Comparison of ENCODE assay signal across 10 cellular contexts in the genomic region with DNA sequence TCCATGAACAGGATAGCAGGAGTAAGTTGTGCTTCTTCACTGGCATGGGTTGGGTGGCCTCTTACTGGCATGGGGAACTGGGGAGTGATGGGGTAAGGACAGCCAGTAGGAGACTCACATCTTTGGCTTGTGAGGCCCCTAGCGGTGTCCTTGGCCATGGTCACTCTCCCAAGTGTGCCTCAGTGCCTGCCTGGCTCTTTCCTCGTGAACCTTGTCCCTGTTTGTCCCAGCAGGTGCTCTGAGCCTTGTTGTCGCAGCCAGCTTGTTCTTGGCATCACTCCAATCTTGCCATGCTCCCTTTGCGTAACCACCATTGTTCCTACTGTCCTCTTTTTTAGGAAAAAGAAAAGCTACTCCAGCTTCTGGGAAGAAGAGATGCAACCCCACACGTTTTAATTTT. TPM values are rescaled to one million over a fixed set of nuclear protein-coding genes. Genes with fewer than 3 reads are reported as not detected.
DNase-seq lines count a peak whose midpoint lies in the region; ATAC-seq and TF ChIP-seq lines count a peak whose summit lies in the region.
"Had no signal": no experiment of that assay in that cellular context is flagged by ENCODE, and none has a peak within 500 bp of the region (broad histone marks: within the 10 kb centered on the region; RNA-seq: fewer than 3 reads in every experiment).

No MANE protein-coding gene starts in this region.

- no peak overlapping the region for H3K27ac ChIP-seq in liver (ENCODE audit: low read depth in 1 of 2, low read length in 2 of 2)
- H3K27ac ChIP-seq in left ventricle myocardium inferior (replicated peaks) = no peak overlapping the region
- H3K27ac ChIP-seq: Peyer's patch had no signal

- no peaks in the 10 kb centered on the region for H3K36me3 ChIP-seq in liver (ENCODE audit: control insufficient read depth in 4 of 4, insufficient read depth in 3 of 4, low read depth in 1 of 4, low read length in 3 of 4)
- H3K36me3 ChIP-seq in left ventricle myocardium inferior = no peaks in the 10 kb centered on the region
- H3K36me3 ChIP-seq: Peyer's patch had no signal

- H3K9me3 ChIP-seq in liver (ENCODE audit: control insufficient read depth in 4 of 4, low read length in 3 of 4) = no peaks in the 10 kb centered on the region
- H3K9me3 ChIP-seq in left ventricle myocardium inferior (replicated peaks) = peaks cover 6% of the 10 kb centered on the region

- H3K4me3 ChIP-seq in liver (ENCODE audit: low read depth in 1 of 3, low read length in 3 of 3) = no peak overlapping the region
- H3K4me3 ChIP-seq in left ventricle myocardium inferior = no peak overlapping the region
- H3K4me3 ChIP-seq: Peyer's patch had no signal

- TF ChIP-seq CTCF in liver (IDR thresholded peaks at IDR 0.05; ENCODE audit: low read depth, low read length, missing input control) = peak; percentile 28
- TF ChIP-seq CTCF in left ventricle myocardium inferior (IDR thresholded peaks at IDR 0.05; ENCODE audit: borderline replicate concordance) = no peak

- ATAC-seq in HG02610 (IDR thresholded peaks at IDR 0.05; ENCODE audit: unreplicated experiment) = no peak

- intact Hi-C loops in left ventricle myocardium inferior (cut with micrococcal nuclease) = no loop called here

- 28% methylated on average over 5 of the region's 5 CpGs for WGBS in liver

- no peak overlapping the region for H3K9ac ChIP-seq in liver (ENCODE audit: low read depth in 1 of 2, low read length in 2 of 2)

- DNase-seq in DMS79 (lab: John Stamatoyannopoulos, UW) (peak; percentile 10), NCI-H1092 treated with DMSO at 0.1 percent for 48 hours (lab: John Stamatoyannopoulos, UW) (peak; percentile 77), SHP77 (lab: John Stamatoyannopoulos, UW) (peak; percentile 91 to 95), left ventricle myocardium inferior (no peak), SW 1271 (lab: John Stamatoyannopoulos, UW) (no peak), HK-2 (ENCODE audit: unreplicated experiment) (no peak)
- DNase-seq: CD4-positive, alpha-beta memory T cell; Peyer's patch had no signal

- TF ChIP-seq RAD21 in liver (IDR thresholded peaks at IDR 0.05) = peak; percentile 27 to 46

- H3K4me1 ChIP-seq in liver (ENCODE audit: control insufficient read depth in 4 of 4, insufficient read depth in 4 of 4, low read length in 3 of 4) (peaks cover 0 to 3% (median 0%) of the 10 kb centered on the region in 4 donors), left ventricle myocardium inferior (no peaks in the 10 kb centered on the region)
- H3K4me1 ChIP-seq: Peyer's patch had no signal

- peaks cover 0 to 5% (median 0%) of the 10 kb centered on the region in 4 donors for H3K27me3 ChIP-seq in liver (ENCODE audit: control insufficient read depth in 4 of 4, insufficient read depth in 4 of 4, low read length in 3 of 4)
- H3K27me3 ChIP-seq in left ventricle myocardium inferior (ENCODE audit: low read depth) = peaks cover 51% of the 10 kb centered on the region
- H3K27me3 ChIP-seq: Peyer's patch had no signal

TF ChIP-seq in liver, 16 proteins besides CTCF, POLR2A, EP300 and RAD21:
- TF ChIP-seq, protein P1, sequence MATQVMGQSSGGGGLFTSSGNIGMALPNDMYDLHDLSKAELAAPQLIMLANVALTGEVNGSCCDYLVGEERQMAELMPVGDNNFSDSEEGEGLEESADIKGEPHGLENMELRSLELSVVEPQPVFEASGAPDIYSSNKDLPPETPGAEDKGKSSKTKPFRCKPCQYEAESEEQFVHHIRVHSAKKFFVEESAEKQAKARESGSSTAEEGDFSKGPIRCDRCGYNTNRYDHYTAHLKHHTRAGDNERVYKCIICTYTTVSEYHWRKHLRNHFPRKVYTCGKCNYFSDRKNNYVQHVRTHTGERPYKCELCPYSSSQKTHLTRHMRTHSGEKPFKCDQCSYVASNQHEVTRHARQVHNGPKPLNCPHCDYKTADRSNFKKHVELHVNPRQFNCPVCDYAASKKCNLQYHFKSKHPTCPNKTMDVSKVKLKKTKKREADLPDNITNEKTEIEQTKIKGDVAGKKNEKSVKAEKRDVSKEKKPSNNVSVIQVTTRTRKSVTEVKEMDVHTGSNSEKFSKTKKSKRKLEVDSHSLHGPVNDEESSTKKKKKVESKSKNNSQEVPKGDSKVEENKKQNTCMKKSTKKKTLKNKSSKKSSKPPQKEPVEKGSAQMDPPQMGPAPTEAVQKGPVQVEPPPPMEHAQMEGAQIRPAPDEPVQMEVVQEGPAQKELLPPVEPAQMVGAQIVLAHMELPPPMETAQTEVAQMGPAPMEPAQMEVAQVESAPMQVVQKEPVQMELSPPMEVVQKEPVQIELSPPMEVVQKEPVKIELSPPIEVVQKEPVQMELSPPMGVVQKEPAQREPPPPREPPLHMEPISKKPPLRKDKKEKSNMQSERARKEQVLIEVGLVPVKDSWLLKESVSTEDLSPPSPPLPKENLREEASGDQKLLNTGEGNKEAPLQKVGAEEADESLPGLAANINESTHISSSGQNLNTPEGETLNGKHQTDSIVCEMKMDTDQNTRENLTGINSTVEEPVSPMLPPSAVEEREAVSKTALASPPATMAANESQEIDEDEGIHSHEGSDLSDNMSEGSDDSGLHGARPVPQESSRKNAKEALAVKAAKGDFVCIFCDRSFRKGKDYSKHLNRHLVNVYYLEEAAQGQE (IDR thresholded peaks at IDR 0.05) = no peak
- TF ChIP-seq HNF4A (conservative IDR thresholded peaks at IDR 0.05) = peak; percentile 54 to 64
- no peak for TF ChIP-seq EGR1 (IDR thresholded peaks at IDR 0.05; ENCODE audit: low read depth in 2 of 2)
- TF ChIP-seq RXRA (IDR thresholded peaks at IDR 0.05) = peak in 1 of 2 donors; percentile 52
- peak; percentile 25 for TF ChIP-seq SP1 (IDR thresholded peaks at IDR 0.05)

RNA-seq across cellular contexts. Expression of a gene that starts 53.6 kb away (rescaled TPM):
- total RNA-seq in liver (under 1 TPM; 0.14 to 0.42 TPM), left ventricle myocardium inferior (2.2 TPM)
- under 1 TPM; 0.05 to 0.06 TPM for polyA plus RNA-seq in liver

Comparison
In these comparisons a context has a peak if more than half of its experiments do, and no peak if none do; other contexts are left out.
1. DNase-seq: peak in DMS79 (single experiment), NCI-H1092 treated with DMSO at 0.1 percent for 48 hours (single experiment) and SHP77 (2 of 2); none in left ventricle myocardium inferior (single experiment), SW 1271 (0 of 2) and HK-2 (single experiment).